In genomic region chr2:10498525-10499274, GRCh38 we compare ENCODE assay signal across 17 cellular contexts. TPM values are rescaled to one million over a fixed set of nuclear protein-coding genes. Genes with fewer than 3 reads are reported as not detected.
DNase-seq lines count a peak whose midpoint lies in the region; ATAC-seq and TF ChIP-seq lines count a peak whose summit lies in the region.
"Had no signal": no experiment of that assay in that cellular context is flagged by ENCODE, and none has a peak within 500 bp of the region (broad histone marks: within the 10 kb centered on the region; RNA-seq: fewer than 3 reads in every experiment).

No MANE protein-coding gene starts in this region.

- H3K4me2 ChIP-seq in BLaER1 treated with 17β-estradiol and CSF1 and Interleukin-3, amounts not matched to agents 10 nM and 100 nM = peak overlapping the region; percentile 25 to 74 (median 64); a peak in 19 of 22 replicates

- peak overlapping the region in 1 of 7 donors; percentile 43 for H3K4me3 Mint-ChIP-seq in CD8-positive, alpha-beta memory T cell
- H3K4me3 Mint-ChIP-seq: natural killer cell had no signal

- no peak for TF ChIP-seq CTCF in colonic mucosa (IDR thresholded peaks at IDR 0.05)

- no peaks in the 10 kb centered on the region for H3K36me3 ChIP-seq in BLaER1 treated with 17β-estradiol and CSF1 and Interleukin-3, amounts not matched to agents 10 nM and 100 nM
- H3K36me3 ChIP-seq in CD8-positive, alpha-beta memory T cell (ENCODE audit: insufficient read depth, low read length) = no peaks in the 10 kb centered on the region
- H3K36me3 ChIP-seq in colonic mucosa = no peaks in the 10 kb centered on the region
- H3K36me3 ChIP-seq: MG63, tibial nerve had no signal

- intact Hi-C loops in colonic mucosa (cut with DNase I) (no loop called here), sciatic nerve (cut with DNase I) (no loop called here)

- no peaks in the 10 kb centered on the region for H3K9me3 Mint-ChIP-seq in CD8-positive, alpha-beta memory T cell
- H3K9me3 Mint-ChIP-seq: natural killer cell had no signal

- H3K4me3 ChIP-seq in BLaER1 treated with 17β-estradiol and CSF1 and Interleukin-3, amounts not matched to agents 10 nM and 100 nM = no peak overlapping the region
- no peak overlapping the region for H3K4me3 ChIP-seq in CD8-positive, alpha-beta memory T cell (ENCODE audit: low read length)
- no peak overlapping the region for H3K4me3 ChIP-seq in colonic mucosa
- H3K4me3 ChIP-seq: GM23248, MG63, skin epidermis, tibial nerve had no signal

- peak overlapping the region in 7 of 8 donors; percentile 68 to 91 (median 89) for H3K27ac Mint-ChIP-seq in CD8-positive, alpha-beta memory T cell
- H3K27ac Mint-ChIP-seq: natural killer cell had no signal

- H4K20me1 ChIP-seq in BLaER1 treated with 17β-estradiol and CSF1 and Interleukin-3, amounts not matched to agents 10 nM and 100 nM = peaks cover 0 to 5% (median 0%) of the 10 kb centered on the region in 11 experiments; a peak in 1 of 22 replicates

- peak overlapping the region in 9 of 11 experiments; percentile 29 to 73 (median 61); a peak in 15 of 22 replicates for H3K27ac ChIP-seq in BLaER1 treated with 17β-estradiol and CSF1 and Interleukin-3, amounts not matched to agents 10 nM and 100 nM
- H3K27ac ChIP-seq in CD8-positive, alpha-beta memory T cell (ENCODE audit: low read depth, low read length) = no peak overlapping the region
- no peak overlapping the region for H3K27ac ChIP-seq in colonic mucosa
- H3K27ac ChIP-seq: GM23248, parathyroid adenoma, tibial nerve had no signal

- POLR2A ChIA-PET in CD8-positive, alpha-beta memory T cell (lab: Charles Lee) = interaction anchor here (0.5 to 2.1 kb wide), 2 partner anchors 50 to 318 kb away, joined by 4 to 8 read pairs; partner anchors contain the start of gene ODC1

- ATAC-seq in sciatic nerve (no peak), HG03139 (IDR thresholded peaks at IDR 0.05; ENCODE audit: unreplicated experiment) (no peak)

- H3K9me3 ChIP-seq in BLaER1 treated with 17β-estradiol and CSF1 and Interleukin-3, amounts not matched to agents 10 nM and 100 nM (replicated peaks in 1 of 11) = no peaks in the 10 kb centered on the region
- no peaks in the 10 kb centered on the region for H3K9me3 ChIP-seq in CD8-positive, alpha-beta memory T cell (ENCODE audit: low read length)
- H3K9me3 ChIP-seq in colonic mucosa = no peaks in the 10 kb centered on the region
- H3K9me3 ChIP-seq: MG63, tibial nerve had no signal

- no peak for DNase-seq in CD8-positive, alpha-beta memory T cell
- peak; percentile 15 for DNase-seq in colonic mucosa
- DNase-seq in sciatic nerve (ENCODE audit: low spot score) = peak; percentile 12
- DNase-seq in NCI-H2107 treated with DMSO at 0.1 percent for 48 hours (lab: John Stamatoyannopoulos, UW; ENCODE audit: unreplicated experiment) = no peak
- DNase-seq in A172 (ENCODE audit: low spot score) = no peak
- DNase-seq: activated naive CD4-positive, alpha-beta T cell; AML-193; foreskin melanocyte; natural killer cell; NCI-H1417 treated with DMSO at 0.1 percent for 48 hours had no signal

- H3K36me3 Mint-ChIP-seq in CD8-positive, alpha-beta memory T cell = no peaks in the 10 kb centered on the region
- H3K36me3 Mint-ChIP-seq: natural killer cell had no signal

- CTCF ChIA-PET in CD8-positive, alpha-beta memory T cell (lab: Charles Lee) = no interaction called here

- H3K27me3 ChIP-seq in BLaER1 treated with 17β-estradiol and CSF1 and Interleukin-3, amounts not matched to agents 10 nM and 100 nM = no peaks in the 10 kb centered on the region
- peaks cover 3% of the 10 kb centered on the region for H3K27me3 ChIP-seq in CD8-positive, alpha-beta memory T cell (ENCODE audit: insufficient read depth, low read length, poor library complexity, severe bottlenecking)
- H3K27me3 ChIP-seq in colonic mucosa = no peaks in the 10 kb centered on the region
- H3K27me3 ChIP-seq: MG63 had no signal

- peaks cover 20 to 70% (median 62%) of the 10 kb centered on the region in 10 experiments for H3K4me1 ChIP-seq in BLaER1 treated with 17β-estradiol and CSF1 and Interleukin-3, amounts not matched to agents 10 nM and 100 nM
- H3K4me1 ChIP-seq in CD8-positive, alpha-beta memory T cell (ENCODE audit: insufficient read depth, low read length) = peaks cover 13% of the 10 kb centered on the region
- H3K4me1 ChIP-seq in colonic mucosa = peaks cover 4% of the 10 kb centered on the region
- H3K4me1 ChIP-seq: tibial nerve had no signal

- peak overlapping the region in 4 of 11 experiments; percentile 33 to 60 (median 49); a peak in 5 of 22 replicates for H3K9ac ChIP-seq in BLaER1 treated with 17β-estradiol and CSF1 and Interleukin-3, amounts not matched to agents 10 nM and 100 nM
- H3K9ac ChIP-seq in colonic mucosa (ENCODE audit: low read depth in 2 of 2, low read length in 2 of 2) = no peak overlapping the region
- H3K9ac ChIP-seq: GM23248, parathyroid adenoma had no signal

- H3K27me3 Mint-ChIP-seq in CD8-positive, alpha-beta memory T cell = peaks cover 11 to 29% of the 10 kb centered on the region in 2 donors

- H3K4me1 Mint-ChIP-seq in CD8-positive, alpha-beta memory T cell = peaks cover 15 to 42% (median 19%) of the 10 kb centered on the region in 3 donors
- H3K4me1 Mint-ChIP-seq: natural killer cell had no signal

RNA-seq across cellular contexts. Expression of gene ODC1, which starts 50.6 kb away (rescaled TPM):
- total RNA-seq in CD8-positive, alpha-beta memory T cell = 100 to 1,000 TPM; 565 to 566 TPM
- 57.1 TPM for polyA plus RNA-seq in CD8-positive, alpha-beta memory T cell
- 100 to 1,000 TPM in 1 of 2 donors, 10 to 100 TPM in 1; 45.8 to 107 TPM for total RNA-seq in colonic mucosa
- 33.1 TPM for total RNA-seq in sciatic nerve
- 308 and 372 TPM in 2 replicates for total RNA-seq in A172 (2014; rRNA removed; shearing (Covaris generic))

Comparison
In these comparisons a context has a peak if more than half of its experiments do, and no peak if none do; other contexts are left out.
1. H3K27ac ChIP-seq: peak in BLaER1 treated with 17β-estradiol and CSF1 and Interleukin-3, amounts not matched to agents 10 nM and 100 nM (9 of 11); none in CD8-positive, alpha-beta memory T cell (single experiment) and colonic mucosa (single experiment).
2. DNase-seq: peak in colonic mucosa (single experiment) and sciatic nerve (single experiment); none in CD8-positive, alpha-beta memory T cell (0 of 5), NCI-H2107 treated with DMSO at 0.1 percent for 48 hours (single experiment) and A172 (single experiment).